Comparison of ENCODE assay signal across 8 cellular contexts in the genomic region with DNA sequence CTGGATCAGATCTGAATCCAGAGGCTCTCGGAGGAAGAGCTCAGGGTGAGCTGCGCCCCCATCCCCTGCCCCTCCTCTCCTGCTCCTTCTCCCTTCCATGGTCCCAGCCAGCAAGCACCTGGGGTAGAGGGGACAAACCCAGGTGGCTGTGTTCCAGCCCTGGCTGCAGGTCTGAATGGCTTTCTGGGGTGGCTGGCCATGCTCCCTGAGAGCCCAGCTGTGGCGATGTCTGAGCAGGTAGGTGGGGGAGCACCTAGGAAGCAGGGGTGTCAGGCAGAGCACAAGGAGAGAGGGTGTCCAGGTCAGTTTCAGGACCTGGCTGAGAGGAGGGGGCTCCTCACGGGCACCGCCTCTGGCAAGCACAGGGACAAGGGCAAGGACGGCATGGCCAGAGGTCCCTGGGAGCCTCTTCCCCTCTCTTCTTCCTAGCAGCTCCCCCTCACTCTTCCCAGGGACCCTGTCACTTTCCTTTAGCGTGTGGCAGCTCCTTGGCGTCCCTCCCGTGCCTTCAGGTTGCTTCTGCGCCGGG.
DNase-seq lines count a peak whose midpoint lies in the region; ATAC-seq, FAIRE-seq and TF ChIP-seq lines count a peak whose summit lies in the region.

No MANE protein-coding gene starts in this region.

- intact Hi-C loops in Right ventricle myocardium superior (cut with DNase I) (no loop called here), uterus (cut with DNase I; ENCODE audit: low total_unique reads) (no loop called here)

- H3K36me3 ChIP-seq in cardiac muscle cell, result no peaks in the 10 kb centered on the region
- peaks cover 4% of the 10 kb centered on the region for H3K36me3 ChIP-seq in bronchial epithelial cell (ENCODE audit: control insufficient read depth, insufficient read depth, low read length)
- no peaks in the 10 kb centered on the region for H3K36me3 ChIP-seq in uterus

- ATAC-seq in Right ventricle myocardium superior (ENCODE audit: poor library complexity), result no peak
- no peak for ATAC-seq in GM18517 (IDR thresholded peaks at IDR 0.05; ENCODE audit: unreplicated experiment)

- no peaks in the 10 kb centered on the region for H3K9me3 ChIP-seq in cardiac muscle cell (ENCODE audit: low read depth)
- no peaks in the 10 kb centered on the region for H3K9me3 ChIP-seq in mononuclear cell (ENCODE audit: low read depth, low read length)
- H3K9me3 ChIP-seq in uterus, result no peaks in the 10 kb centered on the region

- no peak for DNase-seq in cardiac muscle cell (ENCODE audit: low read depth in 1 of 2, low spot score in 1 of 2)
- DNase-seq in Right ventricle myocardium superior, result no peak
- no peak for DNase-seq in bronchial epithelial cell (ENCODE audit: low read depth)
- no peak for DNase-seq in uterus
- no peak for DNase-seq in NCI-H146 treated with DMSO at 0.1 percent for 48 hours (lab: John Stamatoyannopoulos, UW; ENCODE audit: unreplicated experiment)
- no peak for DNase-seq in urothelium cell line (ENCODE audit: low spot score)

- no peak for FAIRE-seq in bronchial epithelial cell (lab: Jason Lieb, UNC)
- no peak for FAIRE-seq in urothelium cell line (lab: Jason Lieb, UNC)

- TF ChIP-seq POLR2A in uterus (IDR thresholded peaks at IDR 0.05), result no peak

- H3K4me1 ChIP-seq in cardiac muscle cell (ENCODE audit: low read depth), result peaks cover 52% of the 10 kb centered on the region
- H3K4me1 ChIP-seq in mononuclear cell (ENCODE audit: insufficient read depth, low read length), result peaks cover 90% of the 10 kb centered on the region
- peaks cover 13 to 48% of the 10 kb centered on the region in 2 donors for H3K4me1 ChIP-seq in uterus

- H3K27me3 ChIP-seq in cardiac muscle cell (no peaks in the 10 kb centered on the region), bronchial epithelial cell (ENCODE audit: control insufficient read depth, insufficient read depth, low read length) (no peaks in the 10 kb centered on the region), mononuclear cell (ENCODE audit: insufficient read depth, low read length) (no peaks in the 10 kb centered on the region), uterus (no peaks in the 10 kb centered on the region)

- peak overlapping the region; percentile 43 for H3K4me3 ChIP-seq in cardiac muscle cell
- peak overlapping the region; percentile 31 for H3K4me3 ChIP-seq in bronchial epithelial cell (ENCODE audit: low read depth, low read length)
- peak overlapping the region; percentile 86 for H3K4me3 ChIP-seq in mononuclear cell (ENCODE audit: low read length)
- peak overlapping the region; percentile 43 to 50 for H3K4me3 ChIP-seq in uterus

- no peak for TF ChIP-seq CTCF in cardiac muscle cell (IDR thresholded peaks at IDR 0.05; ENCODE audit: low read depth, low read length)
- no peak for TF ChIP-seq CTCF in bronchial epithelial cell (IDR thresholded peaks at IDR 0.05; ENCODE audit: insufficient read depth, low read length, severe bottlenecking)
- no peak for TF ChIP-seq CTCF in uterus (IDR thresholded peaks at IDR 0.05)

- H3K27ac ChIP-seq in cardiac muscle cell, result peak overlapping the region; percentile 96
- H3K27ac ChIP-seq in uterus, result peak overlapping the region; percentile 90 to 94

Comparison
In these comparisons a context has a peak if more than half of its experiments do, and no peak if none do; other contexts are left out.
1. H3K4me3 ChIP-seq: peak in every context shown above with its lines; median percentile 86 in mononuclear cell; 46 in uterus; 43 in cardiac muscle cell; 31 in bronchial epithelial cell.